Comparison of ENCODE assay signal across 8 cellular contexts in genomic region chr17:50272246-50272645, GRCh38. TPM values are rescaled to one million over a fixed set of nuclear protein-coding genes. Genes with fewer than 3 reads are reported as not detected.
DNase-seq lines count a peak whose midpoint lies in the region; ATAC-seq and TF ChIP-seq lines count a peak whose summit lies in the region.

No MANE protein-coding gene starts in this region.

- H3K9me3 ChIP-seq in right lobe of liver (no peaks in the 10 kb centered on the region), suprapubic skin (no peaks in the 10 kb centered on the region), adrenal gland (replicated peaks in 1 of 3) (no peaks in the 10 kb centered on the region)

- intact Hi-C loops in right lobe of liver (cut with DNase I) = loop anchor here in 1 of 2 donors (5.0 kb wide), 1 partner anchor 70 kb away; the partner anchor contains the start of gene COL1A1
- intact Hi-C loops in adrenal gland (cut with DNase I) = no loop called here

- H3K27ac ChIP-seq in angular gyrus (ENCODE audit: low read depth, low read length) (peak overlapping the region; percentile 16), right lobe of liver (no peak overlapping the region), suprapubic skin (peak overlapping the region; percentile 68), adrenal gland (no peak overlapping the region)

- no peak for ATAC-seq in right lobe of liver

- TF ChIP-seq POLR2A in right lobe of liver (IDR thresholded peaks at IDR 0.05) (no peak), suprapubic skin (IDR thresholded peaks at IDR 0.05) (no peak), adrenal gland (IDR thresholded peaks at IDR 0.05) (no peak)

- H3K36me3 ChIP-seq in right lobe of liver (no peaks in the 10 kb centered on the region), suprapubic skin (no peaks in the 10 kb centered on the region), adrenal gland (replicated peaks in 1 of 2) (no peaks in the 10 kb centered on the region)

- TF ChIP-seq CTCF in right lobe of liver (IDR thresholded peaks at IDR 0.05) (no peak), suprapubic skin (IDR thresholded peaks at IDR 0.05) (no peak), adrenal gland (IDR thresholded peaks at IDR 0.05) (no peak)

- no peak for DNase-seq in T-helper 2 cell treated with Interferon-gamma antibody and Interleukin-4, amounts not matched to agents 5 μg/mL and 100 μg/mL, for 36 hours (ENCODE audit: low spot score)
- DNase-seq in T-helper 2 cell = no peak
- DNase-seq in right lobe of liver = peak in 2 of 3 donors; percentile 44 to 47
- peak in 1 of 2 donors; percentile 61 for DNase-seq in suprapubic skin (ENCODE audit: low spot score in 2 of 2)
- no peak for DNase-seq in DMS153 (lab: John Stamatoyannopoulos, UW)
- DNase-seq in SW480 (ENCODE audit: low spot score) = no peak
- DNase-seq in adrenal gland = no peak

- H3K4me3 ChIP-seq in right lobe of liver = peak overlapping the region in 1 of 3 donors; percentile 60
- peak overlapping the region; percentile 65 for H3K4me3 ChIP-seq in suprapubic skin
- peak overlapping the region in 1 of 4 donors; percentile 84 for H3K4me3 ChIP-seq in adrenal gland

- H3K27me3 ChIP-seq in right lobe of liver (no peaks in the 10 kb centered on the region), suprapubic skin (peaks cover 12% of the 10 kb centered on the region), adrenal gland (peaks cover 4% of the 10 kb centered on the region)

- TF ChIP-seq EP300 in suprapubic skin (IDR thresholded peaks at IDR 0.05) = no peak

- peaks cover 16% of the 10 kb centered on the region for H3K4me1 Mint-ChIP-seq in T-helper 2 cell treated with Interferon-gamma antibody and Interleukin-4, amounts not matched to agents 5 μg/mL and 100 μg/mL, for 36 hours (ENCODE audit: low read depth)

- H3K27ac Mint-ChIP-seq in T-helper 2 cell treated with Interferon-gamma antibody and Interleukin-4, amounts not matched to agents 5 μg/mL and 100 μg/mL, for 36 hours = peak overlapping the region; percentile 71

- no peaks in the 10 kb centered on the region for H3K36me3 Mint-ChIP-seq in T-helper 2 cell treated with Interferon-gamma antibody and Interleukin-4, amounts not matched to agents 5 μg/mL and 100 μg/mL, for 36 hours (ENCODE audit: low read depth)

- peaks cover 0 to 32% (median 3%) of the 10 kb centered on the region in 4 donors for H3K4me1 ChIP-seq in right lobe of liver
- peaks cover 38% of the 10 kb centered on the region for H3K4me1 ChIP-seq in suprapubic skin
- no peaks in the 10 kb centered on the region for H3K4me1 ChIP-seq in adrenal gland (replicated peaks in 1 of 2)

- H3K4me3 Mint-ChIP-seq in T-helper 2 cell treated with Interferon-gamma antibody and Interleukin-4, amounts not matched to agents 5 μg/mL and 100 μg/mL, for 36 hours = peak overlapping the region; percentile 87

- no peaks in the 10 kb centered on the region for H3K9me3 Mint-ChIP-seq in T-helper 2 cell treated with Interferon-gamma antibody and Interleukin-4, amounts not matched to agents 5 μg/mL and 100 μg/mL, for 36 hours

- 62% methylated on average over 6 of the region's 7 CpGs for WGBS in right lobe of liver (ENCODE audit: insufficient coverage, low coverage, low lambda C conversion rate, missing lambda C conversion rate)
- 40% methylated on average over 7 of the region's 7 CpGs for WGBS in suprapubic skin
- 43 to 64% (median 53%) methylated on average over 3 to 7 of the region's 7 CpGs for WGBS in adrenal gland, 4 donors

- peaks cover 3% of the 10 kb centered on the region for H3K27me3 Mint-ChIP-seq in T-helper 2 cell treated with Interferon-gamma antibody and Interleukin-4, amounts not matched to agents 5 μg/mL and 100 μg/mL, for 36 hours (ENCODE audit: low read depth)

RNA-seq across cellular contexts. Expression of gene TMEM92, which starts 2.0 kb away (rescaled TPM):
- total RNA-seq in right lobe of liver (10 to 100 TPM in 1 of 6 experiments, 1 to 10 TPM in 5; 1.5 to 20.0 (median 8.7) TPM), suprapubic skin (1 to 10 TPM in 1 of 4 donors, not detected in 3; 1.3 TPM), adrenal gland (not detected)
- under 1 TPM in 1 of 3 donors, not detected in 2; 0.13 TPM for polyA plus RNA-seq in adrenal gland

Comparison
In these comparisons a context has a peak if more than half of its experiments do, and no peak if none do; other contexts are left out.
1. DNase-seq: peak in right lobe of liver (2 of 3); none in T-helper 2 cell treated with Interferon-gamma antibody and Interleukin-4, amounts not matched to agents 5 μg/mL and 100 μg/mL, for 36 hours (single experiment), T-helper 2 cell (0 of 5), DMS153 (single experiment), SW480 (single experiment) and adrenal gland (0 of 7).
2. H3K27ac ChIP-seq: peak in angular gyrus (single experiment) and suprapubic skin (single experiment); none in right lobe of liver (0 of 3) and adrenal gland (0 of 5).